Comparison of ENCODE assay signal across 13 cellular contexts in genomic region chr17:65170839-65171238, GRCh38. TPM values are rescaled to one million over a fixed set of nuclear protein-coding genes. Genes with fewer than 3 reads are reported as not detected.
DNase-seq lines count a peak whose midpoint lies in the region; ATAC-seq and TF ChIP-seq lines count a peak whose summit lies in the region.
"Had no signal": no experiment of that assay in that cellular context is flagged by ENCODE, and none has a peak within 500 bp of the region (broad histone marks: within the 10 kb centered on the region; RNA-seq: fewer than 3 reads in every experiment).

No MANE protein-coding gene starts in this region.

- peaks cover 13% of the 10 kb centered on the region for H3K4me1 ChIP-seq in BE2C

- in situ Hi-C loops in astrocyte of the spinal cord (cut with HindIII; ENCODE audit: low sequenced_read_pairs) = no loop called here

- no peak overlapping the region for H3K4me3 ChIP-seq in astrocyte of the spinal cord (ENCODE audit: low read depth, low read length)
- no peak overlapping the region for H3K4me3 ChIP-seq in BE2C (ENCODE audit: low read depth, low read length)
- H3K4me3 ChIP-seq: smooth muscle cell had no signal

- no peaks in the 10 kb centered on the region for H3K9me3 ChIP-seq in BE2C

- TF ChIP-seq CTCF in astrocyte of the spinal cord (IDR thresholded peaks at IDR 0.05; ENCODE audit: low read depth, low read length) (no peak), BE2C (IDR thresholded peaks at IDR 0.05; ENCODE audit: low read depth, low read length) (no peak)

- no peaks in the 10 kb centered on the region for H3K27me3 ChIP-seq in BE2C

- DNase-seq in DMS153 (lab: John Stamatoyannopoulos, UW) = peak; percentile 88
- peak; percentile 62 for DNase-seq in NCI-H1694 treated with DMSO at 0.1 percent for 48 hours (lab: John Stamatoyannopoulos, UW)
- peak; percentile 65 for DNase-seq in astrocyte of the spinal cord (ENCODE audit: low read depth, low spot score)
- peak; percentile 59 for DNase-seq in kidney glomerular epithelial cell (lab: John Stamatoyannopoulos, UW)
- no peak for DNase-seq in stimulated activated CD4-positive, alpha-beta T cell treated with anti-CD3 and anti-CD28 coated beads, Interleukin-4, amount 100 ng/mL, for 1 hour
- no peak for DNase-seq in BE2C
- DNase-seq: activated CD4-positive, alpha-beta T cell treated with anti-CD3 and anti-CD28 coated beads for 36 hours; activated naive CD4-positive, alpha-beta T cell; NCI-H187 treated with DMSO at 0.1 percent for 48 hours; SIG-M5 had no signal

- no peaks in the 10 kb centered on the region for H3K36me3 ChIP-seq in BE2C

- ATAC-seq in GM19324 (IDR thresholded peaks at IDR 0.05; ENCODE audit: low FRiP score, unreplicated experiment) = no peak
- no peak for ATAC-seq in GM18498 (IDR thresholded peaks at IDR 0.05; ENCODE audit: unreplicated experiment)
- ATAC-seq: activated CD4-positive, alpha-beta T cell treated with anti-CD3 and anti-CD28 coated beads for 36 hours had no signal

RNA-seq across cellular contexts. Expression of gene RGS9, which starts 33.7 kb away (rescaled TPM):
- polyA plus RNA-seq in BE2C (2012; ENCODE audit: insufficient read depth, insufficient read length, low read depth) = 16.9 TPM

Comparison
In these comparisons a context has a peak if more than half of its experiments do, and no peak if none do; other contexts are left out.
1. DNase-seq: peak in DMS153 (single experiment), NCI-H1694 treated with DMSO at 0.1 percent for 48 hours (single experiment), astrocyte of the spinal cord (single experiment) and kidney glomerular epithelial cell (single experiment); none in stimulated activated CD4-positive, alpha-beta T cell treated with anti-CD3 and anti-CD28 coated beads, Interleukin-4, amount 100 ng/mL, for 1 hour (single experiment) and BE2C (single experiment).